Comparison of ENCODE assay signal across 8 cellular contexts in genomic region chr17:38509008-38509771, GRCh38.
DNase-seq lines count a peak whose midpoint lies in the region; ATAC-seq and TF ChIP-seq lines count a peak whose summit lies in the region.

No MANE protein-coding gene starts in this region.

- peak; percentile 91 for DNase-seq in D341Med (ENCODE audit: low spot score)
- peak; percentile 60 for DNase-seq in LoVo (ENCODE audit: low spot score)
- DNase-seq in activated CD4-positive, alpha-beta T cell treated with anti-CD3 and anti-CD28 coated beads for 36 hours: peak; percentile 90
- DNase-seq in chondrocyte (ENCODE audit: low spot score): no peak
- DNase-seq in kidney tubule cell (ENCODE audit: low spot score): peak; percentile 85
- peak; percentile 78 for DNase-seq in stimulated activated CD4-positive, alpha-beta T cell treated with anti-CD3 and anti-CD28 coated beads, Interleukin-4, amount 100 ng/mL, for 1 hour

- H3K4me3 Mint-ChIP-seq in activated CD4-positive, alpha-beta T cell treated with anti-CD3 and anti-CD28 coated beads for 36 hours: peak overlapping the region; percentile 74
- peak overlapping the region; percentile 74 for H3K4me3 Mint-ChIP-seq in chondrocyte (ENCODE audit: unreplicated experiment)

- H3K27ac Mint-ChIP-seq in activated CD4-positive, alpha-beta T cell treated with anti-CD3 and anti-CD28 coated beads for 36 hours: peak overlapping the region; percentile 77
- peak overlapping the region; percentile 94 for H3K27ac Mint-ChIP-seq in chondrocyte (ENCODE audit: unreplicated experiment)

- peak; percentile 95 for ATAC-seq in activated CD4-positive, alpha-beta T cell treated with anti-CD3 and anti-CD28 coated beads for 36 hours
- ATAC-seq in HG02870 (IDR thresholded peaks at IDR 0.05; ENCODE audit: unreplicated experiment) (no peak), HG02642 (IDR thresholded peaks at IDR 0.05; ENCODE audit: poor library complexity, unreplicated experiment) (no peak)

- peaks cover 33% of the 10 kb centered on the region for H3K27me3 Mint-ChIP-seq in activated CD4-positive, alpha-beta T cell treated with anti-CD3 and anti-CD28 coated beads for 36 hours
- H3K27me3 Mint-ChIP-seq in chondrocyte (ENCODE audit: low read depth): no peaks in the 10 kb centered on the region

- H3K36me3 Mint-ChIP-seq in activated CD4-positive, alpha-beta T cell treated with anti-CD3 and anti-CD28 coated beads for 36 hours (ENCODE audit: low read depth): no peaks in the 10 kb centered on the region
- H3K36me3 Mint-ChIP-seq in chondrocyte (ENCODE audit: low read depth): peaks cover 8% of the 10 kb centered on the region

- peak; percentile 90 for TF ChIP-seq CTCF in chondrocyte (IDR thresholded peaks at IDR 0.05)

- POLR2A ChIA-PET in activated CD4-positive, alpha-beta T cell treated with anti-CD3 and anti-CD28 coated beads for 36 hours (lab: Charles Lee): no interaction called here

- no peaks in the 10 kb centered on the region for H3K9me3 Mint-ChIP-seq in activated CD4-positive, alpha-beta T cell treated with anti-CD3 and anti-CD28 coated beads for 36 hours (ENCODE audit: low read depth)
- no peaks in the 10 kb centered on the region for H3K9me3 Mint-ChIP-seq in chondrocyte (ENCODE audit: low read depth)

- CTCF ChIA-PET in activated CD4-positive, alpha-beta T cell treated with anti-CD3 and anti-CD28 coated beads for 36 hours (lab: Charles Lee): interaction anchor here (0.5 to 2.0 kb wide), 13 partner anchors 12 to 220 kb away, joined by 3 to 8 read pairs (median 4); no protein-coding TSS in a partner anchor

- intact Hi-C loops in activated CD4-positive, alpha-beta T cell treated with anti-CD3 and anti-CD28 coated beads for 36 hours (cut with DNase I, micrococcal nuclease): loop anchor here in 1 of 2 experiments (1.0 kb wide), 1 partner anchor 17 kb away; no protein-coding TSS in a partner anchor

- peaks cover 7% of the 10 kb centered on the region for H3K4me1 Mint-ChIP-seq in activated CD4-positive, alpha-beta T cell treated with anti-CD3 and anti-CD28 coated beads for 36 hours
- peaks cover 37% of the 10 kb centered on the region for H3K4me1 Mint-ChIP-seq in chondrocyte (ENCODE audit: low read depth)
